In genomic region chr5:118990582-118990981, GRCh38 we compare ENCODE assay signal across 12 cellular contexts.
"Had no signal": no experiment of that assay in that cellular context is flagged by ENCODE, and none has a peak within 500 bp of the region (broad histone marks: within the 10 kb centered on the region; RNA-seq: fewer than 3 reads in every experiment).

No MANE protein-coding gene starts in this region.

- DNase-seq: activated CD4-positive, alpha-beta memory T cell treated with anti-CD3 and anti-CD28 coated beads for 36 hours; activated CD8-positive, alpha-beta memory T cell treated with anti-CD3 and anti-CD28 coated beads, Interleukin-2, amount 10 ng/mL, durations not matched to agents 7 days and 5 days; activated naive CD4-positive, alpha-beta T cell treated with anti-CD3 and anti-CD28 coated beads, Interleukin-2, amount 10 ng/mL, durations not matched to agents 7 days and 5 days; activated T-cell treated with anti-CD3 and anti-CD28 coated beads, Interleukin-2, amount 50 U/mL, for 1 hour; hippocampal formation; left ventricle myocardium inferior; nephron progenitor cell; ovary; stimulated activated CD4-positive, alpha-beta T cell treated with anti-CD3 and anti-CD28 coated beads, Interleukin-12 subunit alpha, Interleukin-12 subunit beta, amount 100 ng/mL, for 4 hours; thyroid gland had no signal

- H3K9me3 ChIP-seq: ovary, thyroid gland had no signal

- H3K27ac ChIP-seq: left ventricle myocardium inferior, ovary, thyroid gland had no signal

- H3K4me3 Mint-ChIP-seq: activated CD4-positive, alpha-beta memory T cell treated with anti-CD3 and anti-CD28 coated beads for 36 hours; activated CD8-positive, alpha-beta memory T cell treated with anti-CD3 and anti-CD28 coated beads, Interleukin-2, amount 10 ng/mL, durations not matched to agents 7 days and 5 days; activated naive CD4-positive, alpha-beta T cell treated with anti-CD3 and anti-CD28 coated beads, Interleukin-2, amount 10 ng/mL, durations not matched to agents 7 days and 5 days; nephron progenitor cell; stimulated activated effector memory CD8-positive, alpha-beta T cell treated with anti-CD3 and anti-CD28 coated beads, Interleukin-12 subunit alpha, Interleukin-12 subunit beta, amount 100 ng/mL, for 72 hours had no signal

- H3K27ac Mint-ChIP-seq: activated CD4-positive, alpha-beta memory T cell treated with anti-CD3 and anti-CD28 coated beads for 36 hours; activated CD8-positive, alpha-beta memory T cell treated with anti-CD3 and anti-CD28 coated beads, Interleukin-2, amount 10 ng/mL, durations not matched to agents 7 days and 5 days; activated naive CD4-positive, alpha-beta T cell treated with anti-CD3 and anti-CD28 coated beads, Interleukin-2, amount 10 ng/mL, durations not matched to agents 7 days and 5 days; stimulated activated effector memory CD8-positive, alpha-beta T cell treated with anti-CD3 and anti-CD28 coated beads, Interleukin-12 subunit alpha, Interleukin-12 subunit beta, amount 100 ng/mL, for 72 hours had no signal

- H3K27me3 ChIP-seq: ovary, thyroid gland had no signal

- ATAC-seq: activated CD8-positive, alpha-beta memory T cell treated with anti-CD3 and anti-CD28 coated beads, Interleukin-2, amount 10 ng/mL, durations not matched to agents 7 days and 5 days; esophagus mucosa; stimulated activated effector memory CD8-positive, alpha-beta T cell treated with anti-CD3 and anti-CD28 coated beads, Interleukin-12 subunit alpha, Interleukin-12 subunit beta, amount 100 ng/mL, for 72 hours had no signal

- H3K27me3 Mint-ChIP-seq: activated CD4-positive, alpha-beta memory T cell treated with anti-CD3 and anti-CD28 coated beads for 36 hours; activated CD8-positive, alpha-beta memory T cell treated with anti-CD3 and anti-CD28 coated beads, Interleukin-2, amount 10 ng/mL, durations not matched to agents 7 days and 5 days; activated naive CD4-positive, alpha-beta T cell treated with anti-CD3 and anti-CD28 coated beads, Interleukin-2, amount 10 ng/mL, durations not matched to agents 7 days and 5 days had no signal

- H3K36me3 ChIP-seq: left ventricle myocardium inferior, ovary, thyroid gland had no signal

- H3K36me3 Mint-ChIP-seq: stimulated activated effector memory CD8-positive, alpha-beta T cell treated with anti-CD3 and anti-CD28 coated beads, Interleukin-12 subunit alpha, Interleukin-12 subunit beta, amount 100 ng/mL, for 72 hours had no signal

- H3K4me3 ChIP-seq: left ventricle myocardium inferior, ovary, thyroid gland had no signal
